Comparison of ENCODE assay signal across 8 cellular contexts in the genomic region with DNA sequence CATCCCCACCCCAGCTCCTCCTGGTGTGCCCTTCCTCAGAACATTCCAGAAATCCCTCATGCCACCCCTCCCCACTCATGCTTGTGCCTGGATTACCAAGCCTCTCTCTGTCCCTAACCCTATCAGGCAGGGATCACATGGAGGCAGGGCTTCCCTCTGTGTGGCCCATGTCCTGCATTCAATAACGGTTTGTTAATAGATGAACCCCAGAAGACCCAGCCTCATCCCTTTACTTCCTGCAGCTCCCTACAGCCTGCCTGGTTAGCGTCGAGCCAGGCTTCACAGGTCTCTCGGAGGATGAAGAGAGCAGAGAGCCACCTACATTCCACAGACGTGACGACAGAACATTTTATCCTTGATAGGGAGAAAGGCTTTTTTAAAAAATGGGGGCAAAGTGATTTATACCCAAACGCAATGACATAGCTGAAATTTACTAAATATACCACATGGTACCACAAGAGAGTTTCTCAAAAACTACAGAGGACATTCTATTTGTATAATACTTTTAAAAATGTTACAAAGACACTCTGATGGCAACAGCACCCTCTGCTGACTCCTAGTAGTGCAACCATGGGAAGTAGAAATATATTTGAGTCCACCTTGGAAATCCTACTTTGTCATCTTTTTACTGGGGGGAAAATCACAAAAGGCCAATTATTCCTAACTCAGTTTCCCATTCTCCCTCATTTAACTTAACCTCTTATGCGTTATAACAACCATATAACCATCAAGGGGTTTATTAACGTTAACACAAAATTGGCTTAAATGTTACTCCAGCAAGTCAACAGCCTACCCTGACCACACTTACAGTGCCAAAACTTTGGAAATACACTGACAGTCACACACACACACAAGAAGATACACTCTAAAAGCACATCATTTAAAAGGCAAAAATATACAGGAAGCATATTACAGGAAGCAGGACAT. TPM values are rescaled to one million over a fixed set of nuclear protein-coding genes. Genes with fewer than 3 reads are reported as not detected.
DNase-seq lines count a peak whose midpoint lies in the region; ATAC-seq and TF ChIP-seq lines count a peak whose summit lies in the region.

No MANE protein-coding gene starts in this region.

- peaks cover 10% of the 10 kb centered on the region for H3K9me3 ChIP-seq in adipocyte (ENCODE audit: control insufficient read depth, low read length)
- H3K9me3 ChIP-seq in upper lobe of right lung, result no peaks in the 10 kb centered on the region

- H3K4me1 Mint-ChIP-seq in activated T-helper 1 cell treated with anti-CD3 and anti-CD28 coated beads, Interleukin-12 subunit alpha, Interleukin-12 subunit beta, Interleukin-2, Interleukin-4 antibody, amounts not matched to agents 30 ng/mL and 10 ng/mL and 1 ng/mL, durations not matched to agents 14 hours and 24 hours and 36 hours (ENCODE audit: low read depth), result peaks cover 8% of the 10 kb centered on the region

- intact Hi-C loops in upper lobe of right lung (cut with DNase I), result loop anchor here (10.0 kb wide), 1 partner anchor 82 kb away; no protein-coding TSS in a partner anchor
- intact Hi-C loops in activated T-helper 1 cell treated with anti-CD3 and anti-CD28 coated beads, Interleukin-12 subunit alpha, Interleukin-12 subunit beta, Interleukin-2, Interleukin-4 antibody, amounts not matched to agents 30 ng/mL and 10 ng/mL and 1 ng/mL, durations not matched to agents 14 hours and 24 hours and 36 hours (cut with micrococcal nuclease), result loop anchor here (1.0 to 2.0 kb wide), 3 partner anchors 32 to 77 kb away; partner anchors contain the start of gene TIMM21

- no peak overlapping the region for H3K27ac ChIP-seq in upper lobe of right lung

- H3K4me1 ChIP-seq in adipocyte (ENCODE audit: control insufficient read depth, insufficient read depth, low read length) (no peaks in the 10 kb centered on the region), upper lobe of right lung (no peaks in the 10 kb centered on the region)

- no peaks in the 10 kb centered on the region for H3K36me3 Mint-ChIP-seq in activated T-helper 1 cell treated with anti-CD3 and anti-CD28 coated beads, Interleukin-12 subunit alpha, Interleukin-12 subunit beta, Interleukin-2, Interleukin-4 antibody, amounts not matched to agents 30 ng/mL and 10 ng/mL and 1 ng/mL, durations not matched to agents 14 hours and 24 hours and 36 hours (ENCODE audit: low read depth)

- peaks cover 8% of the 10 kb centered on the region for H3K27me3 ChIP-seq in adipocyte (replicated peaks; ENCODE audit: control insufficient read depth, insufficient read depth, low read length)
- no peaks in the 10 kb centered on the region for H3K27me3 ChIP-seq in upper lobe of right lung

- peak; percentile 15 for DNase-seq in stimulated activated CD4-positive, alpha-beta T cell treated with anti-CD3 and anti-CD28 coated beads, Interleukin-4, amount 100 ng/mL, for 1 hour
- DNase-seq in stimulated activated CD4-positive, alpha-beta T cell treated with anti-CD3 and anti-CD28 coated beads, Interleukin-4, amount 100 ng/mL, for 4 hours, result no peak
- DNase-seq in LNCaP clone FGC (ENCODE audit: low read depth), result peak; percentile 52
- DNase-seq in adipocyte (ENCODE audit: low read depth), result peak; percentile 84
- DNase-seq in inferior parietal cortex (ENCODE audit: extremely low spot score), result peak; percentile 75
- no peak for DNase-seq in upper lobe of right lung
- no peak for DNase-seq in activated T-helper 1 cell treated with anti-CD3 and anti-CD28 coated beads, Interleukin-12 subunit alpha, Interleukin-12 subunit beta, Interleukin-2, Interleukin-4 antibody, amounts not matched to agents 30 ng/mL and 10 ng/mL and 1 ng/mL, durations not matched to agents 14 hours and 24 hours and 36 hours (ENCODE audit: low spot score)
- no peak for DNase-seq in HuH-7.5 (ENCODE audit: low spot score)

- no peak overlapping the region for H3K4me3 ChIP-seq in LNCaP clone FGC (ENCODE audit: low read depth, low read length)
- no peak overlapping the region for H3K4me3 ChIP-seq in adipocyte (ENCODE audit: low read length)
- H3K4me3 ChIP-seq in upper lobe of right lung, result no peak overlapping the region

- H3K9me3 Mint-ChIP-seq in activated T-helper 1 cell treated with anti-CD3 and anti-CD28 coated beads, Interleukin-12 subunit alpha, Interleukin-12 subunit beta, Interleukin-2, Interleukin-4 antibody, amounts not matched to agents 30 ng/mL and 10 ng/mL and 1 ng/mL, durations not matched to agents 14 hours and 24 hours and 36 hours, result peaks cover 6% of the 10 kb centered on the region

- ATAC-seq in upper lobe of right lung, result peak; percentile 74

- H3K36me3 ChIP-seq in adipocyte (ENCODE audit: control insufficient read depth, insufficient read depth, low read length, severe bottlenecking) (no peaks in the 10 kb centered on the region), upper lobe of right lung (no peaks in the 10 kb centered on the region)

- H3K4me3 Mint-ChIP-seq in activated T-helper 1 cell treated with anti-CD3 and anti-CD28 coated beads, Interleukin-12 subunit alpha, Interleukin-12 subunit beta, Interleukin-2, Interleukin-4 antibody, amounts not matched to agents 30 ng/mL and 10 ng/mL and 1 ng/mL, durations not matched to agents 14 hours and 24 hours and 36 hours, result no peak overlapping the region

- TF ChIP-seq CTCF in LNCaP clone FGC (IDR thresholded peaks at IDR 0.05; ENCODE audit: control insufficient read depth, extremely low read depth, insufficient read depth) (peak; percentile 75), upper lobe of right lung (IDR thresholded peaks at IDR 0.05) (peak; percentile 62)

- peaks cover 2% of the 10 kb centered on the region for H3K27me3 Mint-ChIP-seq in activated T-helper 1 cell treated with anti-CD3 and anti-CD28 coated beads, Interleukin-12 subunit alpha, Interleukin-12 subunit beta, Interleukin-2, Interleukin-4 antibody, amounts not matched to agents 30 ng/mL and 10 ng/mL and 1 ng/mL, durations not matched to agents 14 hours and 24 hours and 36 hours (ENCODE audit: insufficient read depth)

- no peak overlapping the region for H3K27ac Mint-ChIP-seq in activated T-helper 1 cell treated with anti-CD3 and anti-CD28 coated beads, Interleukin-12 subunit alpha, Interleukin-12 subunit beta, Interleukin-2, Interleukin-4 antibody, amounts not matched to agents 30 ng/mL and 10 ng/mL and 1 ng/mL, durations not matched to agents 14 hours and 24 hours and 36 hours

- no peak overlapping the region for H3K9ac ChIP-seq in adipocyte (ENCODE audit: low read length)

RNA-seq across cellular contexts. Expression of gene FBXO15, which starts 30.7 kb away (rescaled TPM):
- total RNA-seq in upper lobe of right lung, result 0.81 TPM
- total RNA-seq in activated T-helper 1 cell treated with anti-CD3 and anti-CD28 coated beads, Interleukin-12 subunit alpha, Interleukin-12 subunit beta, Interleukin-2, Interleukin-4 antibody, amounts not matched to agents 30 ng/mL and 10 ng/mL and 1 ng/mL, durations not matched to agents 14 hours and 24 hours and 36 hours, result 0.83 and 1.0 TPM in 2 replicates

RNA-seq across cellular contexts. Expression of gene TIMM21, which starts 31.4 kb away (rescaled TPM):
- 20.2 TPM for total RNA-seq in upper lobe of right lung
- 54.1 and 60.2 TPM in 2 replicates for total RNA-seq in activated T-helper 1 cell treated with anti-CD3 and anti-CD28 coated beads, Interleukin-12 subunit alpha, Interleukin-12 subunit beta, Interleukin-2, Interleukin-4 antibody, amounts not matched to agents 30 ng/mL and 10 ng/mL and 1 ng/mL, durations not matched to agents 14 hours and 24 hours and 36 hours

Comparison
In these comparisons a context has a peak if more than half of its experiments do, and no peak if none do; other contexts are left out.
1. DNase-seq: peak in stimulated activated CD4-positive, alpha-beta T cell treated with anti-CD3 and anti-CD28 coated beads, Interleukin-4, amount 100 ng/mL, for 1 hour (single experiment), LNCaP clone FGC (single experiment), adipocyte (single experiment) and inferior parietal cortex (single experiment); none in stimulated activated CD4-positive, alpha-beta T cell treated with anti-CD3 and anti-CD28 coated beads, Interleukin-4, amount 100 ng/mL, for 4 hours (0 of 2), upper lobe of right lung (single experiment), activated T-helper 1 cell treated with anti-CD3 and anti-CD28 coated beads, Interleukin-12 subunit alpha, Interleukin-12 subunit beta, Interleukin-2, Interleukin-4 antibody, amounts not matched to agents 30 ng/mL and 10 ng/mL and 1 ng/mL, durations not matched to agents 14 hours and 24 hours and 36 hours (single experiment) and HuH-7.5 (single experiment).